In the genomic region with DNA sequence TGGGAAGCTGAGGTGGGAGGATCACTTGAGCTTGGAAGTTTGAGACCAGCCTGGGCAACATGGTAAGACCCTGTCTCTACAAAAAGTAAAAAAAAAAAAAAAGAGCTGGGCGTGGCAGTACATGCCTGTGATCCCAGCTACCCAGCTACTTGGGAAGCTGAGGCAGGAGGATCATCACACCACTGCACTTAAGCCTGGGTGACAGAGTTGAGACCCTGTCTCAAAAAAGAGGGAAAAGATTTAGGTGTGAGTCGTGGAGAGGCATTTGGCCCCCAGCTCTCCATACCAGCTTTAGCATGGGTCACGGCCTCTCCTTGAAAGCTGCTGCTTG, we compare ENCODE assay signal across 1 cellular context.
A peak's percentile ranks its signal among the peaks of the same experiment; 100 is the strongest.
TF ChIP-seq lines count a peak whose summit lies in the region.

No MANE protein-coding gene starts in this region.

TF ChIP-seq in HepG2, 621 proteins besides CTCF, POLR2A, EP300 and RAD21:
- TF ChIP-seq, protein P1, sequence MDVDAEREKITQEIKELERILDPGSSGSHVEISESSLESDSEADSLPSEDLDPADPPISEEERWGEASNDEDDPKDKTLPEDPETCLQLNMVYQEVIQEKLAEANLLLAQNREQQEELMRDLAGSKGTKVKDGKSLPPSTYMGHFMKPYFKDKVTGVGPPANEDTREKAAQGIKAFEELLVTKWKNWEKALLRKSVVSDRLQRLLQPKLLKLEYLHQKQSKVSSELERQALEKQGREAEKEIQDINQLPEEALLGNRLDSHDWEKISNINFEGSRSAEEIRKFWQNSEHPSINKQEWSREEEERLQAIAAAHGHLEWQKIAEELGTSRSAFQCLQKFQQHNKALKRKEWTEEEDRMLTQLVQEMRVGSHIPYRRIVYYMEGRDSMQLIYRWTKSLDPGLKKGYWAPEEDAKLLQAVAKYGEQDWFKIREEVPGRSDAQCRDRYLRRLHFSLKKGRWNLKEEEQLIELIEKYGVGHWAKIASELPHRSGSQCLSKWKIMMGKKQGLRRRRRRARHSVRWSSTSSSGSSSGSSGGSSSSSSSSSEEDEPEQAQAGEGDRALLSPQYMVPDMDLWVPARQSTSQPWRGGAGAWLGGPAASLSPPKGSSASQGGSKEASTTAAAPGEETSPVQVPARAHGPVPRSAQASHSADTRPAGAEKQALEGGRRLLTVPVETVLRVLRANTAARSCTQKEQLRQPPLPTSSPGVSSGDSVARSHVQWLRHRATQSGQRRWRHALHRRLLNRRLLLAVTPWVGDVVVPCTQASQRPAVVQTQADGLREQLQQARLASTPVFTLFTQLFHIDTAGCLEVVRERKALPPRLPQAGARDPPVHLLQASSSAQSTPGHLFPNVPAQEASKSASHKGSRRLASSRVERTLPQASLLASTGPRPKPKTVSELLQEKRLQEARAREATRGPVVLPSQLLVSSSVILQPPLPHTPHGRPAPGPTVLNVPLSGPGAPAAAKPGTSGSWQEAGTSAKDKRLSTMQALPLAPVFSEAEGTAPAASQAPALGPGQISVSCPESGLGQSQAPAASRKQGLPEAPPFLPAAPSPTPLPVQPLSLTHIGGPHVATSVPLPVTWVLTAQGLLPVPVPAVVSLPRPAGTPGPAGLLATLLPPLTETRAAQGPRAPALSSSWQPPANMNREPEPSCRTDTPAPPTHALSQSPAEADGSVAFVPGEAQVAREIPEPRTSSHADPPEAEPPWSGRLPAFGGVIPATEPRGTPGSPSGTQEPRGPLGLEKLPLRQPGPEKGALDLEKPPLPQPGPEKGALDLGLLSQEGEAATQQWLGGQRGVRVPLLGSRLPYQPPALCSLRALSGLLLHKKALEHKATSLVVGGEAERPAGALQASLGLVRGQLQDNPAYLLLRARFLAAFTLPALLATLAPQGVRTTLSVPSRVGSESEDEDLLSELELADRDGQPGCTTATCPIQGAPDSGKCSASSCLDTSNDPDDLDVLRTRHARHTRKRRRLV (CRISPR knock-in tag; IDR thresholded peaks at IDR 0.05) = peak; percentile 52; the same call in 1 of the 2 replicates
- TF ChIP-seq NFIC (IDR thresholded peaks at IDR 0.05; ENCODE audit: low read length) (no peak), CHCHD3 (CRISPR knock-in tag; IDR thresholded peaks at IDR 0.05) (no peak), POLR2AphosphoS2 (IDR thresholded peaks at IDR 0.05; ENCODE audit: low read depth, low read length) (0 out of 2 replicates have a peak, but pooled peaks have one; percentile 33), PAF1 (CRISPR knock-in tag; IDR thresholded peaks at IDR 0.05) (peak; percentile 65; the same call in 1 of the 2 replicates), POLR2AphosphoS5 (IDR thresholded peaks at IDR 0.05; ENCODE audit: low read depth, low read length) (peak; percentile 37; the same call in 1 of the 2 replicates), SETDB1 (CRISPR knock-in tag; IDR thresholded peaks at IDR 0.05; ENCODE audit: borderline replicate concordance) (no peak), ZNF850 (CRISPR knock-in tag; conservative IDR thresholded peaks at IDR 0.05) (no peak), PITX1 (CRISPR knock-in tag; IDR thresholded peaks at IDR 0.05) (0 out of 2 replicates have a peak, but pooled peaks have one; percentile 13), SOX6 (IDR thresholded peaks at IDR 0.05) (no peak), SOX6 (CRISPR knock-in tag; IDR thresholded peaks at IDR 0.05) (0 out of 2 replicates have a peak, but pooled peaks have one; percentile 28), HOXA5 (CRISPR knock-in tag; IDR thresholded peaks at IDR 0.05) (0 out of 2 replicates have a peak, but pooled peaks have one; percentile 23), SALL1 (CRISPR knock-in tag; IDR thresholded peaks at IDR 0.05) (0 out of 2 replicates have a peak, but pooled peaks have one; percentile 19), SIN3B (IDR thresholded peaks at IDR 0.05; ENCODE audit: low read length) (no peak), NONO (IDR thresholded peaks at IDR 0.05) (no peak), NONO (CRISPR knock-in tag; conservative IDR thresholded peaks at IDR 0.05) (peak; percentile 13; the same call in 1 of the 2 replicates), ZNF121 (CRISPR knock-in tag; IDR thresholded peaks at IDR 0.05) (0 out of 2 replicates have a peak, but pooled peaks have one; percentile 28), POGZ (CRISPR knock-in tag; IDR thresholded peaks at IDR 0.05) (no peak), RXRB (CRISPR knock-in tag; IDR thresholded peaks at IDR 0.05; ENCODE audit: borderline replicate concordance) (no peak)
- TF ChIP-seq, protein P2, sequence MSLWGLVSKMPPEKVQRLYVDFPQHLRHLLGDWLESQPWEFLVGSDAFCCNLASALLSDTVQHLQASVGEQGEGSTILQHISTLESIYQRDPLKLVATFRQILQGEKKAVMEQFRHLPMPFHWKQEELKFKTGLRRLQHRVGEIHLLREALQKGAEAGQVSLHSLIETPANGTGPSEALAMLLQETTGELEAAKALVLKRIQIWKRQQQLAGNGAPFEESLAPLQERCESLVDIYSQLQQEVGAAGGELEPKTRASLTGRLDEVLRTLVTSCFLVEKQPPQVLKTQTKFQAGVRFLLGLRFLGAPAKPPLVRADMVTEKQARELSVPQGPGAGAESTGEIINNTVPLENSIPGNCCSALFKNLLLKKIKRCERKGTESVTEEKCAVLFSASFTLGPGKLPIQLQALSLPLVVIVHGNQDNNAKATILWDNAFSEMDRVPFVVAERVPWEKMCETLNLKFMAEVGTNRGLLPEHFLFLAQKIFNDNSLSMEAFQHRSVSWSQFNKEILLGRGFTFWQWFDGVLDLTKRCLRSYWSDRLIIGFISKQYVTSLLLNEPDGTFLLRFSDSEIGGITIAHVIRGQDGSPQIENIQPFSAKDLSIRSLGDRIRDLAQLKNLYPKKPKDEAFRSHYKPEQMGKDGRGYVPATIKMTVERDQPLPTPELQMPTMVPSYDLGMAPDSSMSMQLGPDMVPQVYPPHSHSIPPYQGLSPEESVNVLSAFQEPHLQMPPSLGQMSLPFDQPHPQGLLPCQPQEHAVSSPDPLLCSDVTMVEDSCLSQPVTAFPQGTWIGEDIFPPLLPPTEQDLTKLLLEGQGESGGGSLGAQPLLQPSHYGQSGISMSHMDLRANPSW (CRISPR knock-in tag; IDR thresholded peaks at IDR 0.05; ENCODE audit: borderline replicate concordance) = no peak
- TF ChIP-seq, protein P3, sequence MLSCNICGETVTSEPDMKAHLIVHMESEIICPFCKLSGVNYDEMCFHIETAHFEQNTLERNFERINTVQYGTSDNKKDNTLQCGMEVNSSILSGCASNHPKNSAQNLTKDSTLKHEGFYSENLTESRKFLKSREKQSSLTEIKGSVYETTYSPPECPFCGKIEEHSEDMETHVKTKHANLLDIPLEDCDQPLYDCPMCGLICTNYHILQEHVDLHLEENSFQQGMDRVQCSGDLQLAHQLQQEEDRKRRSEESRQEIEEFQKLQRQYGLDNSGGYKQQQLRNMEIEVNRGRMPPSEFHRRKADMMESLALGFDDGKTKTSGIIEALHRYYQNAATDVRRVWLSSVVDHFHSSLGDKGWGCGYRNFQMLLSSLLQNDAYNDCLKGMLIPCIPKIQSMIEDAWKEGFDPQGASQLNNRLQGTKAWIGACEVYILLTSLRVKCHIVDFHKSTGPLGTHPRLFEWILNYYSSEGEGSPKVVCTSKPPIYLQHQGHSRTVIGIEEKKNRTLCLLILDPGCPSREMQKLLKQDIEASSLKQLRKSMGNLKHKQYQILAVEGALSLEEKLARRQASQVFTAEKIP (CRISPR knock-in tag; IDR thresholded peaks at IDR 0.05; ENCODE audit: borderline replicate concordance) = no peak
